Comparison of ENCODE assay signal across 10 cellular contexts in the genomic region with DNA sequence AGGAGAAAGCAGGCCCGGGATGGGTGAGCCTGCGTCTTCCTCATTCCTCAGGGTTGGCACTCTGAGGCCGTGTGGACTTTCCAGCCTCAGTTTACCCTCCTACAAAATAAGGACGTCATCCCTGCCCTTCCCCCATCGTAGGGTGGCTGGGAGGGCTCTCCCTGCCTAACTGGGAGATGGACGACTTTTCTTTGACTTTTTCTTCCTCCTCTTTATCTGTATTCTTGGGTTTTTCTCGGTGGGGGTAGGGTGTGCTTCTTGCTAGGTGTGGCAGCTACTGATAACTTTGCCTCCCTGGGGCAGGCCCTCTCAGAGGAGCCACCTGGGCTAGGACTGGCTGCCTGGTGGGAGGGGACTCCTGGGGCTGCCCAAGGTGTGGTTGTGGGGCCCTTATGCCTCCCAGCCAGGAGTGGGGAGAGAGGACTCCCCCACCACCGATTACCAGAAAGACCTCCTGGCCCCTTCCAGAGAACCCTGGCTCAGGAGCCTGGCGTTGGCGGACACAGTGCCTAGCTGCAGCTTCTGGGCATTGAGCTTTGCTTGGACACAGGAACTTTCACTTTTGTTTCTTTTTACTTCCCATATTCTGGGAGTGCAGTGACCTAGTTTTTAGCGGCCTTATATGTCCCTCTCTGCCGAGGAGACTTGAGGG. TPM values are rescaled to one million over a fixed set of nuclear protein-coding genes. Genes with fewer than 3 reads are reported as not detected.
DNase-seq lines count a peak whose midpoint lies in the region; ATAC-seq and TF ChIP-seq lines count a peak whose summit lies in the region.
"Had no signal": no experiment of that assay in that cellular context is flagged by ENCODE, and none has a peak within 500 bp of the region (broad histone marks: within the 10 kb centered on the region; RNA-seq: fewer than 3 reads in every experiment).

No MANE protein-coding gene starts in this region.

- peaks cover 10% of the 10 kb centered on the region for H3K9me3 Mint-ChIP-seq in activated CD8-positive, alpha-beta memory T cell treated with anti-CD3 and anti-CD28 coated beads, Interleukin-2, amount 10 ng/mL, durations not matched to agents 7 days and 5 days (ENCODE audit: low read depth)

- H3K4me1 ChIP-seq in ascending aorta: peaks cover 12 to 30% of the 10 kb centered on the region in 2 donors
- peaks cover 82% of the 10 kb centered on the region for H3K4me1 ChIP-seq in lower lobe of right lung
- peaks cover 7 to 37% of the 10 kb centered on the region in 2 donors for H3K4me1 ChIP-seq in thyroid gland

- WGBS in thyroid gland, 2 donors: 53 to 58% methylated on average over 12 of the region's 12 CpGs

- H3K9me3 ChIP-seq in ascending aorta: no peaks in the 10 kb centered on the region
- no peaks in the 10 kb centered on the region for H3K9me3 ChIP-seq in lower lobe of right lung
- H3K9me3 ChIP-seq in thyroid gland: no peaks in the 10 kb centered on the region

- peaks cover 42% of the 10 kb centered on the region for H3K36me3 Mint-ChIP-seq in activated CD8-positive, alpha-beta memory T cell treated with anti-CD3 and anti-CD28 coated beads, Interleukin-2, amount 10 ng/mL, durations not matched to agents 7 days and 5 days

- intact Hi-C loops in ascending aorta (cut with DNase I): loop anchor here (5.0 kb wide), 1 partner anchor 115 kb away; the partner anchor contains the start of gene GNE
- intact Hi-C loops in lower lobe of right lung (cut with DNase I): no loop called here
- intact Hi-C loops in thyroid gland (cut with DNase I): no loop called here

- TF ChIP-seq POLR2A in thyroid gland (IDR thresholded peaks at IDR 0.05): no peak

- H3K27me3 ChIP-seq in ascending aorta: no peaks in the 10 kb centered on the region
- H3K27me3 ChIP-seq in lower lobe of right lung (ENCODE audit: low read depth): no peaks in the 10 kb centered on the region
- no peaks in the 10 kb centered on the region for H3K27me3 ChIP-seq in thyroid gland

- DNase-seq in activated CD8-positive, alpha-beta memory T cell treated with anti-CD3 and anti-CD28 coated beads, Interleukin-2, amount 10 ng/mL, durations not matched to agents 7 days and 5 days: no peak
- DNase-seq in activated CD8-positive, alpha-beta memory T cell treated with anti-CD3 and anti-CD28 coated beads, Interleukin-2, amount 50 U/mL, for 4 hours: no peak
- no peak for DNase-seq in ascending aorta (ENCODE audit: low spot score in 2 of 2)
- DNase-seq in lower lobe of right lung: no peak
- DNase-seq in thyroid gland: peak; percentile 51
- DNase-seq in stimulated activated CD4-positive, alpha-beta T cell treated with anti-CD3 and anti-CD28 coated beads, Interleukin-15, amount 100 ng/mL, for 24 hours: no peak
- no peak for DNase-seq in stimulated activated CD4-positive, alpha-beta T cell treated with anti-CD3 and anti-CD28 coated beads, Interleukin-2, amount 100 ng/mL, for 24 hours
- DNase-seq: cortex of kidney had no signal

- ATAC-seq in activated CD8-positive, alpha-beta memory T cell treated with anti-CD3 and anti-CD28 coated beads, Interleukin-2, amount 10 ng/mL, durations not matched to agents 7 days and 5 days: peak; percentile 10
- ATAC-seq in lower lobe of right lung: peak; percentile 57 to 67
- no peak for ATAC-seq in GM21723 (IDR thresholded peaks at IDR 0.05; ENCODE audit: unreplicated experiment)

- TF ChIP-seq CTCF in ascending aorta (IDR thresholded peaks at IDR 0.05): no peak
- TF ChIP-seq CTCF in lower lobe of right lung (IDR thresholded peaks at IDR 0.05): no peak
- no peak for TF ChIP-seq CTCF in thyroid gland (IDR thresholded peaks at IDR 0.05)

- CTCF ChIA-PET in activated CD8-positive, alpha-beta memory T cell treated with anti-CD3 and anti-CD28 coated beads, Interleukin-2, amount 10 ng/mL, durations not matched to agents 7 days and 5 days (lab: Charles Lee): interaction anchor here (1.0 to 3.6 kb wide), 6 partner anchors 24 to 48 kb away, joined by 3 to 21 read pairs (median 9); partner anchors contain the start of genes CCIN and CLTA

- H3K27ac Mint-ChIP-seq in activated CD8-positive, alpha-beta memory T cell treated with anti-CD3 and anti-CD28 coated beads, Interleukin-2, amount 10 ng/mL, durations not matched to agents 7 days and 5 days: peak overlapping the region; percentile 94

- H3K4me3 ChIP-seq in ascending aorta (peak overlapping the region; percentile 34 to 56), lower lobe of right lung (peak overlapping the region; percentile 44), thyroid gland (replicated peaks in 1 of 3) (no peak overlapping the region)
- H3K4me3 ChIP-seq: SK-N-MC had no signal

- H3K36me3 ChIP-seq in ascending aorta: no peaks in the 10 kb centered on the region
- no peaks in the 10 kb centered on the region for H3K36me3 ChIP-seq in lower lobe of right lung
- no peaks in the 10 kb centered on the region for H3K36me3 ChIP-seq in thyroid gland

- peak overlapping the region; percentile 77 for H3K4me3 Mint-ChIP-seq in activated CD8-positive, alpha-beta memory T cell treated with anti-CD3 and anti-CD28 coated beads, Interleukin-2, amount 10 ng/mL, durations not matched to agents 7 days and 5 days

- H3K27ac ChIP-seq in ascending aorta (peak overlapping the region; percentile 81 to 86), lower lobe of right lung (peak overlapping the region; percentile 89), thyroid gland (peak overlapping the region; percentile 48 to 84 (median 82))
- H3K27ac ChIP-seq: SK-N-MC had no signal

- H3K4me1 Mint-ChIP-seq in activated CD8-positive, alpha-beta memory T cell treated with anti-CD3 and anti-CD28 coated beads, Interleukin-2, amount 10 ng/mL, durations not matched to agents 7 days and 5 days: peaks cover 93% of the 10 kb centered on the region

- H3K27me3 Mint-ChIP-seq in activated CD8-positive, alpha-beta memory T cell treated with anti-CD3 and anti-CD28 coated beads, Interleukin-2, amount 10 ng/mL, durations not matched to agents 7 days and 5 days: no peaks in the 10 kb centered on the region

RNA-seq across cellular contexts. Expression of gene GLIPR2, which starts 6.1 kb away (rescaled TPM):
- 10 to 100 TPM; 28.4 to 49.8 TPM for total RNA-seq in activated CD8-positive, alpha-beta memory T cell treated with anti-CD3 and anti-CD28 coated beads, Interleukin-2, amount 10 ng/mL, durations not matched to agents 7 days and 5 days
- total RNA-seq in ascending aorta (54.4 TPM), lower lobe of right lung (108 TPM), thyroid gland (10 to 100 TPM; 15.6 to 25.1 (median 20.4) TPM)

RNA-seq across cellular contexts. Expression of gene CCIN, which starts 26.6 kb away (rescaled TPM):
- total RNA-seq in activated CD8-positive, alpha-beta memory T cell treated with anti-CD3 and anti-CD28 coated beads, Interleukin-2, amount 10 ng/mL, durations not matched to agents 7 days and 5 days: under 1 TPM in 1 of 2 experiments, not detected in 1; 0.15 TPM
- total RNA-seq in ascending aorta (not detected), lower lobe of right lung (0.18 TPM), thyroid gland (under 1 TPM in 1 of 4 donors, not detected in 3; 0.40 TPM)

RNA-seq across cellular contexts. Expression of gene CLTA, which starts 48.1 kb away (rescaled TPM):
- 100 to 1,000 TPM; 156 to 177 TPM for total RNA-seq in activated CD8-positive, alpha-beta memory T cell treated with anti-CD3 and anti-CD28 coated beads, Interleukin-2, amount 10 ng/mL, durations not matched to agents 7 days and 5 days
- total RNA-seq in ascending aorta (222 TPM), lower lobe of right lung (177 TPM), thyroid gland (100 to 1,000 TPM; 215 to 373 (median 259) TPM)

Comparison
In these comparisons a context has a peak if more than half of its experiments do, and no peak if none do; other contexts are left out.
1. DNase-seq: peak in thyroid gland (2 of 2); none in activated CD8-positive, alpha-beta memory T cell treated with anti-CD3 and anti-CD28 coated beads, Interleukin-2, amount 10 ng/mL, durations not matched to agents 7 days and 5 days (single experiment), activated CD8-positive, alpha-beta memory T cell treated with anti-CD3 and anti-CD28 coated beads, Interleukin-2, amount 50 U/mL, for 4 hours (single experiment), ascending aorta (0 of 2), lower lobe of right lung (single experiment), stimulated activated CD4-positive, alpha-beta T cell treated with anti-CD3 and anti-CD28 coated beads, Interleukin-15, amount 100 ng/mL, for 24 hours (single experiment) and stimulated activated CD4-positive, alpha-beta T cell treated with anti-CD3 and anti-CD28 coated beads, Interleukin-2, amount 100 ng/mL, for 24 hours (0 of 2).
2. H3K4me3 ChIP-seq: peak in ascending aorta (2 of 2) and lower lobe of right lung (single experiment); none in thyroid gland (0 of 3).
3. Peak in every context shown above with its lines, with median percentiles within 50 percentile points of each other: H3K27ac ChIP-seq.